ENCODE assay signal across 22 cellular contexts in genomic region chr16:49537924-49538455, GRCh38.
A peak's percentile ranks its signal among the peaks of the same experiment; 100 is the strongest.
DNase-seq lines count a peak whose midpoint lies in the region; ATAC-seq and TF ChIP-seq lines count a peak whose summit lies in the region.
"Had no signal": no experiment of that assay in that cellular context is flagged by ENCODE, and none has a peak within 500 bp of the region (broad histone marks: within the 10 kb centered on the region; RNA-seq: fewer than 3 reads in every experiment).

No MANE protein-coding gene starts in this region.

- no peaks in the 10 kb centered on the region for H3K27me3 ChIP-seq in BE2C
- H3K27me3 ChIP-seq: MG63, SJSA1 had no signal

- no peak overlapping the region for H3K4me3 Mint-ChIP-seq in natural killer cell treated with Interleukin-12 subunit alpha and Interleukin-12 subunit beta and Interleukin-15 and Interleukin-18, amount 100 ng/mL, for 72 hours
- no peak overlapping the region for H3K4me3 Mint-ChIP-seq in natural killer cell
- H3K4me3 Mint-ChIP-seq in brain, result no peak overlapping the region
- H3K4me3 Mint-ChIP-seq in neural crest cell, result peak overlapping the region; percentile 22
- H3K4me3 Mint-ChIP-seq: B cell, H9 had no signal

- TF ChIP-seq CTCF in natural killer cell (IDR thresholded peaks at IDR 0.05) (no peak), brain (conservative IDR thresholded peaks at IDR 0.05) (no peak), neural crest cell (conservative IDR thresholded peaks at IDR 0.05) (no peak), BE2C (IDR thresholded peaks at IDR 0.05; ENCODE audit: low read depth, low read length) (no peak)

- H3K36me3 Mint-ChIP-seq in natural killer cell treated with Interleukin-12 subunit alpha and Interleukin-12 subunit beta and Interleukin-15 and Interleukin-18, amount 100 ng/mL, for 72 hours, result no peaks in the 10 kb centered on the region
- H3K36me3 Mint-ChIP-seq in natural killer cell, result no peaks in the 10 kb centered on the region
- H3K36me3 Mint-ChIP-seq in brain, result no peaks in the 10 kb centered on the region
- no peaks in the 10 kb centered on the region for H3K36me3 Mint-ChIP-seq in neural crest cell (ENCODE audit: low read depth)

- no peaks in the 10 kb centered on the region for H3K36me3 ChIP-seq in BE2C
- H3K36me3 ChIP-seq: MG63, SJSA1 had no signal

- no peaks in the 10 kb centered on the region for H3K27me3 Mint-ChIP-seq in natural killer cell treated with Interleukin-12 subunit alpha and Interleukin-12 subunit beta and Interleukin-15 and Interleukin-18, amount 100 ng/mL, for 72 hours
- peaks cover 0 to 8% of the 10 kb centered on the region in 2 donors for H3K27me3 Mint-ChIP-seq in natural killer cell (ENCODE audit: low read depth in 2 of 2)
- peaks cover 24% of the 10 kb centered on the region for H3K27me3 Mint-ChIP-seq in brain
- no peaks in the 10 kb centered on the region for H3K27me3 Mint-ChIP-seq in neural crest cell (ENCODE audit: low read depth)

- intact Hi-C loops in natural killer cell (cut with micrococcal nuclease), result no loop called here

- peak; percentile 38 for DNase-seq in natural killer cell treated with Interleukin-12 subunit alpha and Interleukin-12 subunit beta and Interleukin-15 and Interleukin-18, amount 100 ng/mL, for 72 hours (ENCODE audit: low spot score)
- DNase-seq in natural killer cell (no peak), neural crest cell (ENCODE audit: low read depth, low spot score) (no peak), BE2C (no peak), NCI-H1436 (lab: John Stamatoyannopoulos, UW) (no peak)
- DNase-seq: DMS79, H9, MG63, NCI-H1048, NCI-H1436 treated with DMSO at 0.1 percent for 48 hours, NCI-H2029 treated with DMSO at 0.1 percent for 48 hours, NCI-H226, NCI-H510A treated with DMSO at 0.1 percent for 48 hours, NCI-H748 treated with DMSO at 0.1 percent for 48 hours, OCI-M1 had no signal

- H3K9me3 ChIP-seq in BE2C, result no peaks in the 10 kb centered on the region
- H3K9me3 ChIP-seq: A549, MG63, SJSA1 had no signal

- no peak overlapping the region for H3K4me3 ChIP-seq in BE2C (ENCODE audit: low read depth, low read length)
- H3K4me3 ChIP-seq: A549, K562, MG63, SJSA1 had no signal

- H3K4me1 Mint-ChIP-seq in natural killer cell treated with Interleukin-12 subunit alpha and Interleukin-12 subunit beta and Interleukin-15 and Interleukin-18, amount 100 ng/mL, for 72 hours (ENCODE audit: low read depth in 2 of 2), result no peaks in the 10 kb centered on the region
- H3K4me1 Mint-ChIP-seq in natural killer cell (no peaks in the 10 kb centered on the region), brain (peaks cover 71% of the 10 kb centered on the region), neural crest cell (peaks cover 12% of the 10 kb centered on the region)
- H3K4me1 Mint-ChIP-seq: B cell had no signal

- ATAC-seq in natural killer cell treated with Interleukin-12 subunit alpha and Interleukin-12 subunit beta and Interleukin-15 and Interleukin-18, amount 100 ng/mL, for 72 hours, result peak in 1 of 2 donors; percentile 13
- no peak for ATAC-seq in natural killer cell
- no peak for ATAC-seq in GM18873 (IDR thresholded peaks at IDR 0.05; ENCODE audit: low FRiP score, unreplicated experiment)
- ATAC-seq: A549, K562, Right ventricle myocardium inferior had no signal

- H3K4me1 ChIP-seq in BE2C, result peaks cover 3% of the 10 kb centered on the region

- H3K9me3 Mint-ChIP-seq in natural killer cell treated with Interleukin-12 subunit alpha and Interleukin-12 subunit beta and Interleukin-15 and Interleukin-18, amount 100 ng/mL, for 72 hours, result no peaks in the 10 kb centered on the region
- H3K9me3 Mint-ChIP-seq in natural killer cell (no peaks in the 10 kb centered on the region), brain (no peaks in the 10 kb centered on the region), neural crest cell (no peaks in the 10 kb centered on the region)
- H3K9me3 Mint-ChIP-seq: H9 had no signal

- no peak overlapping the region for H3K27ac Mint-ChIP-seq in natural killer cell treated with Interleukin-12 subunit alpha and Interleukin-12 subunit beta and Interleukin-15 and Interleukin-18, amount 100 ng/mL, for 72 hours
- H3K27ac Mint-ChIP-seq in natural killer cell (no peak overlapping the region), brain (peak overlapping the region in 3 of 5 experiments; percentile 26 to 63 (median 37)), neural crest cell (ENCODE audit: unreplicated experiment) (no peak overlapping the region)
- H3K27ac Mint-ChIP-seq: B cell had no signal

Comparison
In these comparisons a context has a peak if more than half of its experiments do, and no peak if none do; other contexts are left out.
1. H3K27ac Mint-ChIP-seq: peak in brain (3 of 5); none in natural killer cell treated with Interleukin-12 subunit alpha and Interleukin-12 subunit beta and Interleukin-15 and Interleukin-18, amount 100 ng/mL, for 72 hours (0 of 2), natural killer cell (0 of 2) and neural crest cell (single experiment).